8 cellular contexts compared by ENCODE assay signal in the genomic region with DNA sequence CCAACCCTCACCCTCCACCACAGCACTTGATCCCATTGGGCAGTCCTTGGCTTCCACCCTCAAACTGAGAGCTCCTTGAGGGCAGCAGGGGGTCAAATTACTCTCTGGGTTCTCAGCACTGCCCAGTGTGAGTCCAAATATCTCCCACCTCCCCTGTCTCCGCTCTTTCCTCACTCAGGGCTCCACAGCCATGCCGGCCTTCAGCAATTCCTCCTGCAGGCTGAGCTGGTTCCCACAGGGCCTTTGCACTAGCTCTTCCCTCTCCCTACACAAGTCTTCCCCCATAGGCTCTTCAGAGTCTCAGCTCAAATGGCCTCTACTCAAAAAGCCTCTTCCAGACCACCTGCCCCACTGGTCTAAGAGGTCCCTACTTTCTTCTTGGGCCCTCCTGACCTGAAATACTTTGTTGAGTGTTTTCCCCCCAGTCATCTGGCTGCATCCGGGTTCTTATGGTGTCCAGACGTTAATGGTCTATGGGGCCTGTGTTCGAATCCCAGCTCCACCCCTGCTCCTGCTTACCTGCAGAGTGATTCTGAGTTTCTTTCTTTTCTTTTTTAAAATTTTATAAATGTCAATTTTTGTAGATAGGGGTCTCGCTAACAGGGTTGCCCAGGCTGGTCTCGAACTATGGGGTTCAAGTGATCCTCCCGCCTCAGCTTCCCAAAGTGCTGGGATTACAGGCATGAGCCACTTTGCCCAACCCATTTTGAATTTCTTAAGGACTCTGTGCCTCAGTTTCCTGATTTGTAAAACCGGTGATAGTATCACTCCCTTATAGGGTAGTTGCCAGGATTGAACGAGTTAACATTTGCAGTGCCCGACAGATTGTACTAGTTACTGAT. TPM values are rescaled to one million over a fixed set of nuclear protein-coding genes. Genes with fewer than 3 reads are reported as not detected.
DNase-seq lines count a peak whose midpoint lies in the region; ATAC-seq, FAIRE-seq and TF ChIP-seq lines count a peak whose summit lies in the region.

No MANE protein-coding gene starts in this region.

- H3K9me3 Mint-ChIP-seq in CD4-positive, CD25-positive, alpha-beta regulatory T cell, result no peaks in the 10 kb centered on the region

- H3K18ac ChIP-seq in neuronal stem cell (ENCODE audit: low read length), result no peak overlapping the region

- ATAC-seq in CD4-positive, CD25-positive, alpha-beta regulatory T cell (ENCODE audit: low read depth in 2 of 2), result no peak
- no peak for ATAC-seq in GM18868 (IDR thresholded peaks at IDR 0.05; ENCODE audit: unreplicated experiment)

- H3K4me3 Mint-ChIP-seq in CD4-positive, CD25-positive, alpha-beta regulatory T cell, result peak overlapping the region; percentile 88 to 92 (median 90)

- H3K23ac ChIP-seq in neuronal stem cell (ENCODE audit: low read depth, low read length, poor library complexity), result no peak overlapping the region

- H4K8ac ChIP-seq in neuronal stem cell (ENCODE audit: low read depth, low read length), result no peak overlapping the region

- H3K27me3 Mint-ChIP-seq in CD4-positive, CD25-positive, alpha-beta regulatory T cell, result peaks cover 9% of the 10 kb centered on the region

- H2BK15ac ChIP-seq in neuronal stem cell (ENCODE audit: low read length), result no peak overlapping the region

- H3K4me1 Mint-ChIP-seq in CD4-positive, CD25-positive, alpha-beta regulatory T cell, result peaks cover 12 to 41% (median 30%) of the 10 kb centered on the region in 4 donors

- POLR2A ChIA-PET in OCI-LY7 (lab: Charles Lee) (interaction anchor here (0.6 kb wide), 2 partner anchors 14 to 625 kb away, joined by 3 to 4 read pairs; no protein-coding TSS in a partner anchor), endothelial cell of umbilical vein (lab: Charles Lee) (no interaction called here), GM10248 (lab: Yijun Ruan, JAX) (interaction anchor here (0.7 kb wide), 1 partner anchor 91 kb away, joined by 3 read pairs; no protein-coding TSS in a partner anchor)

- H4K20me1 ChIP-seq in OCI-LY7 (ENCODE audit: insufficient read depth, low read length) (peaks cover 4% of the 10 kb centered on the region; the same call in 1 of the 2 replicates), endothelial cell of umbilical vein (replicated peaks; ENCODE audit: control insufficient read depth, extremely low read depth, insufficient read depth, low read length) (no peaks in the 10 kb centered on the region)

- peak overlapping the region; percentile 76 for H3K4me3 ChIP-seq in CD4-positive, CD25-positive, alpha-beta regulatory T cell (ENCODE audit: low read depth, low read length)
- H3K4me3 ChIP-seq in OCI-LY7 (ENCODE audit: low read depth, low read length, poor library complexity, severe bottlenecking) (peak overlapping the region; percentile 93), endothelial cell of umbilical vein (replicated peaks in 1 of 3; ENCODE audit: insufficient read depth in 1 of 3, low read depth in 1 of 3, low read length in 3 of 3) (peak overlapping the region; percentile 78 to 95 (median 86)), neuronal stem cell (ENCODE audit: low read length in 2 of 2) (peak overlapping the region in 1 of 2 donors; percentile 73)

- H2BK5ac ChIP-seq in neuronal stem cell (ENCODE audit: low read length), result no peak overlapping the region

- H3K79me2 ChIP-seq in OCI-LY7 (ENCODE audit: insufficient read depth, low read depth, low read length) (peaks cover 12% of the 10 kb centered on the region; the same call in 1 of the 2 replicates), endothelial cell of umbilical vein (ENCODE audit: control insufficient read depth, insufficient read depth, low read length) (peaks cover 30% of the 10 kb centered on the region)

- no peaks in the 10 kb centered on the region for H3K9me1 ChIP-seq in endothelial cell of umbilical vein (replicated peaks; ENCODE audit: control insufficient read depth, extremely low read depth, insufficient read depth, low read length)

- H3K4me2 ChIP-seq in OCI-LY7 (ENCODE audit: low read length), result peak overlapping the region; percentile 94
- H3K4me2 ChIP-seq in endothelial cell of umbilical vein (ENCODE audit: insufficient read depth, low read length), result peak overlapping the region; percentile 94
- H3K4me2 ChIP-seq in neuronal stem cell (ENCODE audit: insufficient read depth, low read length, poor library complexity, severe bottlenecking), result peak overlapping the region; percentile 100

- H2AFZ ChIP-seq in OCI-LY7 (ENCODE audit: low read length) (peak overlapping the region; percentile 86), endothelial cell of umbilical vein (ENCODE audit: low read depth, low read length) (peak overlapping the region; percentile 38), neuronal stem cell (ENCODE audit: low read length) (peak overlapping the region; percentile 100)

- peaks cover 2% of the 10 kb centered on the region for H3K79me1 ChIP-seq in neuronal stem cell (ENCODE audit: low read depth, low read length)

- intact Hi-C loops in OCI-LY7 (cut with micrococcal nuclease; ENCODE audit: unreplicated experiment), result no loop called here
- intact Hi-C loops in endothelial cell of umbilical vein (cut with micrococcal nuclease), result loop anchor here (1.0 kb wide), 1 partner anchor 48 kb away; no protein-coding TSS in a partner anchor

- H3K36me3 ChIP-seq in CD4-positive, CD25-positive, alpha-beta regulatory T cell (ENCODE audit: control insufficient read depth, insufficient read depth, low read length), result no peaks in the 10 kb centered on the region
- H3K36me3 ChIP-seq in OCI-LY7 (ENCODE audit: insufficient read depth, low read length) (no peaks in the 10 kb centered on the region), endothelial cell of umbilical vein (ENCODE audit: control insufficient read depth in 2 of 2, extremely low read depth in 1 of 2, insufficient read depth in 2 of 2, low read length in 2 of 2) (peaks cover 0 to 3% of the 10 kb centered on the region in 2 experiments), neuronal stem cell (replicated peaks in 1 of 2; ENCODE audit: control insufficient read depth in 2 of 2, insufficient read depth in 2 of 2, low read length in 2 of 2) (no peaks in the 10 kb centered on the region)

- no peaks in the 10 kb centered on the region for H3K9me2 ChIP-seq in OCI-LY7 (ENCODE audit: insufficient read depth, low read length)

- dilution Hi-C loops in endothelial cell of umbilical vein (cut with MboI; ENCODE audit: extremely low pct_ligation_motif_present, low sequenced_read_pairs), result no loop called here

- no peak for DNase-seq in CD4-positive, CD25-positive, alpha-beta regulatory T cell
- DNase-seq in OCI-LY7 (ENCODE audit: low spot score) (no peak), endothelial cell of umbilical vein (ENCODE audit: low read depth, low spot score) (no peak), neuronal stem cell (ENCODE audit: low spot score) (no peak), GM10248 (ENCODE audit: extremely low spot score) (no peak), dermis blood vessel endothelial cell (no peak), T1000 (lab: John Stamatoyannopoulos, UW) (no peak)

- H3K27ac ChIP-seq in CD4-positive, CD25-positive, alpha-beta regulatory T cell (ENCODE audit: insufficient read depth, low read length, poor library complexity, severe bottlenecking), result no peak overlapping the region
- H3K27ac ChIP-seq in OCI-LY7 (ENCODE audit: low read depth, low read length, poor library complexity, severe bottlenecking) (no peak overlapping the region), endothelial cell of umbilical vein (ENCODE audit: insufficient read depth, low read depth, low read length) (peak overlapping the region; percentile 99), neuronal stem cell (replicated peaks; ENCODE audit: low read length) (no peak overlapping the region)

- H2BK12ac ChIP-seq in neuronal stem cell (ENCODE audit: low read length), result no peak overlapping the region

- peak overlapping the region; percentile 99 for H3K9ac ChIP-seq in endothelial cell of umbilical vein (replicated peaks; ENCODE audit: extremely low read depth, insufficient read depth, low read length)
- no peak overlapping the region for H3K9ac ChIP-seq in neuronal stem cell (ENCODE audit: low read depth, low read length, poor library complexity)

- no peak overlapping the region for H2AK5ac ChIP-seq in neuronal stem cell (ENCODE audit: low read depth, low read length)

- H3K27ac Mint-ChIP-seq in CD4-positive, CD25-positive, alpha-beta regulatory T cell, result peak overlapping the region; percentile 76 to 92 (median 92)

- H3K4ac ChIP-seq in neuronal stem cell (ENCODE audit: low read length), result no peak overlapping the region

- TF ChIP-seq CTCF in OCI-LY7 (conservative IDR thresholded peaks at IDR 0.05; ENCODE audit: low read length), result no peak
- TF ChIP-seq CTCF in endothelial cell of umbilical vein (IDR thresholded peaks at IDR 0.05; ENCODE audit: extremely low read depth in 1 of 2, insufficient read depth in 1 of 2, low read depth in 1 of 2, low read length in 2 of 2), result no peak
- no peak for TF ChIP-seq CTCF in GM10248 (IDR thresholded peaks at IDR 0.05; ENCODE audit: control extremely low read depth, extremely low read depth, low read depth, missing control alignments)

- no peak overlapping the region for H3K14ac ChIP-seq in neuronal stem cell (ENCODE audit: low read length)

- peaks cover 40% of the 10 kb centered on the region for H3K4me1 ChIP-seq in CD4-positive, CD25-positive, alpha-beta regulatory T cell (ENCODE audit: control insufficient read depth, insufficient read depth, low read length, poor library complexity, severe bottlenecking)
- H3K4me1 ChIP-seq in OCI-LY7 (ENCODE audit: insufficient read depth, low read length, poor library complexity, severe bottlenecking) (peaks cover 46% of the 10 kb centered on the region), endothelial cell of umbilical vein (ENCODE audit: control insufficient read depth, extremely low read depth, insufficient read depth, low read length) (peaks cover 39% of the 10 kb centered on the region), neuronal stem cell (ENCODE audit: control insufficient read depth in 2 of 2, insufficient read depth in 1 of 2, low read depth in 1 of 2, low read length in 2 of 2) (peaks cover 4 to 5% of the 10 kb centered on the region in 2 donors)

- TF ChIP-seq POLR2A in endothelial cell of umbilical vein (IDR thresholded peaks at IDR 0.05; ENCODE audit: low read depth, low read length), result no peak

- CTCF ChIA-PET in OCI-LY7 (lab: Charles Lee; ENCODE audit: unreplicated experiment), result no interaction called here
- CTCF ChIA-PET in endothelial cell of umbilical vein (lab: Charles Lee), result interaction anchor here (1.3 to 1.7 kb wide), 2 partner anchors 60 to 78 kb away, joined by 3 to 10 read pairs; no protein-coding TSS in a partner anchor
- CTCF ChIA-PET in GM10248 (lab: Yijun Ruan, JAX), result interaction anchor here (0.6 to 1.8 kb wide), 5 partner anchors 11 to 133 kb away, joined by 3 to 6 read pairs (median 4); no protein-coding TSS in a partner anchor

- WGBS in neuronal stem cell (ENCODE audit: extremely low coverage in 2 of 2, insufficient read length in 2 of 2, insufficient replicate concordance in 1 of 2), 2 donors, result no CpG with 5 or more reads among the region's 11 CpGs

- H4K91ac ChIP-seq in neuronal stem cell (ENCODE audit: low read depth, low read length, poor library complexity), result no peak overlapping the region

- no TSS peak for BruUV-seq in OCI-LY7 (replicated peaks; lab: Mats Ljungman, UMichigan)
- BruUV-seq in endothelial cell of umbilical vein (replicated peaks; lab: Mats Ljungman, UMichigan), result no TSS peak

- no peak for FAIRE-seq in endothelial cell of umbilical vein (lab: Jason Lieb, UNC)

- H2BK120ac ChIP-seq in neuronal stem cell (ENCODE audit: low read depth, low read length), result no peak overlapping the region

- H3K27me3 ChIP-seq in CD4-positive, CD25-positive, alpha-beta regulatory T cell (ENCODE audit: control insufficient read depth, insufficient read depth, low read length), result no peaks in the 10 kb centered on the region
- H3K27me3 ChIP-seq in endothelial cell of umbilical vein (ENCODE audit: control insufficient read depth in 2 of 2, insufficient read depth in 2 of 2, low read length in 2 of 2) (no peaks in the 10 kb centered on the region), neuronal stem cell (ENCODE audit: control insufficient read depth in 3 of 3, insufficient read depth in 3 of 3, low read depth in 1 of 3, low read length in 3 of 3) (peaks cover 0 to 23% (median 18%) of the 10 kb centered on the region in 3 experiments)

- no peaks in the 10 kb centered on the region for H3K36me3 Mint-ChIP-seq in CD4-positive, CD25-positive, alpha-beta regulatory T cell

- H3K9me3 ChIP-seq in CD4-positive, CD25-positive, alpha-beta regulatory T cell (ENCODE audit: control insufficient read depth in 2 of 2, low read length in 2 of 2), result no peaks in the 10 kb centered on the region
- H3K9me3 ChIP-seq in OCI-LY7 (ENCODE audit: low read length) (peaks cover 15% of the 10 kb centered on the region; the same call in 1 of the 2 replicates), endothelial cell of umbilical vein (replicated peaks; ENCODE audit: control insufficient read depth, insufficient read depth, low read length) (no peaks in the 10 kb centered on the region), neuronal stem cell (replicated peaks in 1 of 2; ENCODE audit: control insufficient read depth in 2 of 2, insufficient read depth in 1 of 2, low read depth in 1 of 2, low read length in 2 of 2) (no peaks in the 10 kb centered on the region)

RNA-seq across cellular contexts. Expression of gene IL4R, which starts 1.0 kb away (rescaled TPM):
- 160 TPM for total RNA-seq in CD4-positive, CD25-positive, alpha-beta regulatory T cell
- 10 to 100 TPM; 21.2 to 32.4 (median 25.8) TPM for polyA plus RNA-seq in CD4-positive, CD25-positive, alpha-beta regulatory T cell
- total RNA-seq in OCI-LY7 (2014; rRNA removed; shearing (Covaris generic)), result 33.0 and 82.8 TPM in 2 replicates
- total RNA-seq in OCI-LY7 (2022) (73.1 and 101 TPM in 2 replicates), endothelial cell of umbilical vein (139 and 150 TPM in 2 replicates), dermis blood vessel endothelial cell (23.9 and 42.9 TPM in 2 replicates)
- polyA plus RNA-seq in endothelial cell of umbilical vein, result 138 and 146 TPM in 2 replicates
- 66.6 and 74.7 TPM in 2 replicates for polyA plus RNA-seq in endothelial cell of umbilical vein (2011; cell fraction: cytosol; rRNA removed)
- 157 and 166 TPM in 2 replicates for polyA plus RNA-seq in endothelial cell of umbilical vein (2011; cell fraction: nucleus; rRNA removed)
- 42.3 and 46.7 TPM in 2 replicates for polyA plus RNA-seq in endothelial cell of umbilical vein (2012)
- polyA minus RNA-seq in endothelial cell of umbilical vein, result 178 and 179 TPM in 2 replicates
- 15.6 TPM for polyA minus RNA-seq in endothelial cell of umbilical vein (2011; cell fraction: cytosol; rRNA and poly(A)+ RNA removed)
- 84.3 and 84.5 TPM in 2 replicates for polyA minus RNA-seq in endothelial cell of umbilical vein (2011; cell fraction: nucleus; rRNA and poly(A)+ RNA removed)
- 9.3 TPM for polyA plus RNA-seq in neuronal stem cell (2013, experiment 1 of 2)
- 9.2 TPM for polyA plus RNA-seq in neuronal stem cell (2013, experiment 2 of 2)

RNA-seq across cellular contexts. Expression of gene NSMCE1, which starts 44.2 kb away (rescaled TPM):
- 40.0 TPM for total RNA-seq in CD4-positive, CD25-positive, alpha-beta regulatory T cell
- polyA plus RNA-seq in CD4-positive, CD25-positive, alpha-beta regulatory T cell, result 100 to 1,000 TPM; 128 to 156 (median 138) TPM
- total RNA-seq in OCI-LY7 (2014; rRNA removed; shearing (Covaris generic)), result 51.1 and 52.1 TPM in 2 replicates
- total RNA-seq in OCI-LY7 (2022) (84.0 and 89.4 TPM in 2 replicates), endothelial cell of umbilical vein (42.0 and 46.4 TPM in 2 replicates), dermis blood vessel endothelial cell (43.0 and 77.3 TPM in 2 replicates)
- 21.9 and 23.8 TPM in 2 replicates for polyA plus RNA-seq in endothelial cell of umbilical vein
- polyA plus RNA-seq in endothelial cell of umbilical vein (2011; cell fraction: cytosol; rRNA removed), result 28.7 and 36.9 TPM in 2 replicates
- polyA plus RNA-seq in endothelial cell of umbilical vein (2011; cell fraction: nucleus; rRNA removed), result 15.8 and 16.2 TPM in 2 replicates
- polyA plus RNA-seq in endothelial cell of umbilical vein (2012), result 51.1 and 71.1 TPM in 2 replicates
- 29.8 and 36.0 TPM in 2 replicates for polyA minus RNA-seq in endothelial cell of umbilical vein
- polyA minus RNA-seq in endothelial cell of umbilical vein (2011; cell fraction: cytosol; rRNA and poly(A)+ RNA removed), result 21.2 TPM
- polyA minus RNA-seq in endothelial cell of umbilical vein (2011; cell fraction: nucleus; rRNA and poly(A)+ RNA removed), result 14.1 and 18.2 TPM in 2 replicates
- polyA plus RNA-seq in neuronal stem cell (2013, experiment 1 of 2), result 54.4 TPM
- 52.8 TPM for polyA plus RNA-seq in neuronal stem cell (2013, experiment 2 of 2)

Comparison
In these comparisons a context has a peak if more than half of its experiments do, and no peak if none do; other contexts are left out.
1. H2AFZ ChIP-seq: peak in every context shown above with its lines; median percentile 100 in neuronal stem cell; 86 in OCI-LY7; 38 in endothelial cell of umbilical vein.